8 cellular contexts compared by ENCODE assay signal in genomic region chr1:26677306-26678115, GRCh38. TPM values are rescaled to one million over a fixed set of nuclear protein-coding genes. Genes with fewer than 3 reads are reported as not detected.
A peak's percentile ranks its signal among the peaks of the same experiment; 100 is the strongest.
DNase-seq lines count a peak whose midpoint lies in the region; ATAC-seq and TF ChIP-seq lines count a peak whose summit lies in the region.

No MANE protein-coding gene starts in this region.

- no peaks in the 10 kb centered on the region for H3K27me3 ChIP-seq in BLaER1 treated with 17β-estradiol and CSF1 and Interleukin-3, amounts not matched to agents 10 nM and 100 nM
- no peaks in the 10 kb centered on the region for H3K27me3 ChIP-seq in esophagus muscularis mucosa

- peak overlapping the region in 8 of 11 experiments; percentile 3 to 68 (median 43); a peak in 13 of 22 replicates for H3K27ac ChIP-seq in BLaER1 treated with 17β-estradiol and CSF1 and Interleukin-3, amounts not matched to agents 10 nM and 100 nM
- H3K27ac ChIP-seq in OCI-LY7 (ENCODE audit: low read depth, low read length, poor library complexity, severe bottlenecking) (no peak overlapping the region), esophagus muscularis mucosa (replicated peaks in 1 of 4) (peak overlapping the region; percentile 1 to 45 (median 30))

- H3K4me1 ChIP-seq in BLaER1 treated with 17β-estradiol and CSF1 and Interleukin-3, amounts not matched to agents 10 nM and 100 nM, result peaks cover 19 to 29% (median 24%) of the 10 kb centered on the region in 10 experiments
- peaks cover 15% of the 10 kb centered on the region for H3K4me1 ChIP-seq in OCI-LY7 (ENCODE audit: insufficient read depth, low read length, poor library complexity, severe bottlenecking)
- peaks cover 4 to 13% (median 12%) of the 10 kb centered on the region in 4 donors for H3K4me1 ChIP-seq in esophagus muscularis mucosa

- WGBS in esophagus muscularis mucosa, result 4% methylated on average over 9 of the region's 9 CpGs

- H3K79me2 ChIP-seq in OCI-LY7 (ENCODE audit: insufficient read depth, low read depth, low read length), result no peaks in the 10 kb centered on the region

- TF ChIP-seq CTCF in OCI-LY7 (conservative IDR thresholded peaks at IDR 0.05; ENCODE audit: low read length) (peak; percentile 84), esophagus muscularis mucosa (IDR thresholded peaks at IDR 0.05) (peak; percentile 65 to 87 (median 78)), type B pancreatic cell (conservative IDR thresholded peaks at IDR 0.05) (peak; percentile 49)

- H2AFZ ChIP-seq in OCI-LY7 (ENCODE audit: low read length), result peak overlapping the region; percentile 80

- H3K4me2 ChIP-seq in BLaER1 treated with 17β-estradiol and CSF1 and Interleukin-3, amounts not matched to agents 10 nM and 100 nM, result peak overlapping the region; percentile 62 to 90 (median 74)
- peak overlapping the region; percentile 42 for H3K4me2 ChIP-seq in OCI-LY7 (ENCODE audit: low read length)

- POLR2A ChIA-PET in OCI-LY7 (lab: Charles Lee), result interaction anchor here (0.6 to 3.8 kb wide), 5 partner anchors 15 to 217 kb away, joined by 3 to 35 read pairs (median 3); no protein-coding TSS in a partner anchor
- POLR2A ChIA-PET in naive thymus-derived CD8-positive, alpha-beta T cell (lab: Charles Lee), result interaction anchor here (0.9 to 2.8 kb wide), 7 partner anchors 15 to 129 kb away, joined by 3 to 20 read pairs (median 3); partner anchors contain the start of gene PIGV

- peak overlapping the region; percentile 29 to 94 (median 78) for H3K27ac Mint-ChIP-seq in naive thymus-derived CD8-positive, alpha-beta T cell
- peak overlapping the region; percentile 22 for H3K27ac Mint-ChIP-seq in type B pancreatic cell

- no peaks in the 10 kb centered on the region for H3K9me3 Mint-ChIP-seq in naive thymus-derived CD8-positive, alpha-beta T cell
- no peaks in the 10 kb centered on the region for H3K9me3 Mint-ChIP-seq in type B pancreatic cell

- no peak for TF ChIP-seq POLR2A in esophagus muscularis mucosa (IDR thresholded peaks at IDR 0.05; ENCODE audit: low read depth)

- no peaks in the 10 kb centered on the region for H3K27me3 Mint-ChIP-seq in naive thymus-derived CD8-positive, alpha-beta T cell
- no peaks in the 10 kb centered on the region for H3K27me3 Mint-ChIP-seq in type B pancreatic cell

- H3K36me3 Mint-ChIP-seq in naive thymus-derived CD8-positive, alpha-beta T cell, result no peaks in the 10 kb centered on the region
- H3K36me3 Mint-ChIP-seq in type B pancreatic cell, result no peaks in the 10 kb centered on the region

- H3K9me3 ChIP-seq in BLaER1 treated with 17β-estradiol and CSF1 and Interleukin-3, amounts not matched to agents 10 nM and 100 nM (replicated peaks in 1 of 11), result no peaks in the 10 kb centered on the region
- H3K9me3 ChIP-seq in OCI-LY7 (ENCODE audit: low read length) (no peaks in the 10 kb centered on the region), esophagus muscularis mucosa (no peaks in the 10 kb centered on the region)

- H3K9me2 ChIP-seq in OCI-LY7 (ENCODE audit: insufficient read depth, low read length), result no peaks in the 10 kb centered on the region

- intact Hi-C loops in OCI-LY7 (cut with micrococcal nuclease; ENCODE audit: unreplicated experiment) (loop anchor here (1.0 kb wide), 2 partner anchors 75 to 112 kb away; no protein-coding TSS in a partner anchor), esophagus muscularis mucosa (cut with DNase I) (loop anchor here (1.0 to 5.0 kb wide), 2 partner anchors 75 to 110 kb away; partner anchors contain the start of gene PIGV)

- no peak for TF ChIP-seq EP300 in esophagus muscularis mucosa (IDR thresholded peaks at IDR 0.05)

- no peaks in the 10 kb centered on the region for H3K36me3 ChIP-seq in BLaER1 treated with 17β-estradiol and CSF1 and Interleukin-3, amounts not matched to agents 10 nM and 100 nM
- H3K36me3 ChIP-seq in OCI-LY7 (ENCODE audit: insufficient read depth, low read length), result no peaks in the 10 kb centered on the region
- H3K36me3 ChIP-seq in esophagus muscularis mucosa, result no peaks in the 10 kb centered on the region

- no TSS peak for BruUV-seq in OCI-LY7 (replicated peaks; lab: Mats Ljungman, UMichigan)

- CTCF ChIA-PET in OCI-LY7 (lab: Charles Lee; ENCODE audit: unreplicated experiment), result interaction anchor here (1.0 to 1.6 kb wide), 8 partner anchors 14 to 122 kb away, joined by 3 to 9 read pairs (median 6); partner anchors contain the start of gene PIGV

- DNase-seq in HuH-7 (ENCODE audit: low spot score) (peak; percentile 38), OCI-LY7 (ENCODE audit: low spot score) (peak; percentile 82), activated T-cell treated with anti-CD3 and anti-CD28 coated beads for 48 hours (ENCODE audit: low read depth) (peak; percentile 34), esophagus muscularis mucosa (ENCODE audit: extremely low spot score) (peak; percentile 92), type B pancreatic cell (ENCODE audit: extremely low spot score, unreplicated experiment) (no peak)
- peak; percentile 36 to 84 (median 54) for DNase-seq in naive thymus-derived CD8-positive, alpha-beta T cell

- H3K4me3 Mint-ChIP-seq in naive thymus-derived CD8-positive, alpha-beta T cell, result peak overlapping the region; percentile 19 to 81 (median 54)
- no peak overlapping the region for H3K4me3 Mint-ChIP-seq in type B pancreatic cell

- no peaks in the 10 kb centered on the region for H4K20me1 ChIP-seq in BLaER1 treated with 17β-estradiol and CSF1 and Interleukin-3, amounts not matched to agents 10 nM and 100 nM
- no peaks in the 10 kb centered on the region for H4K20me1 ChIP-seq in OCI-LY7 (ENCODE audit: insufficient read depth, low read length)

- H3K4me3 ChIP-seq in BLaER1 treated with 17β-estradiol and CSF1 and Interleukin-3, amounts not matched to agents 10 nM and 100 nM, result peak overlapping the region in 4 of 10 experiments; percentile 10 to 42 (median 36); a peak in 7 of 20 replicates
- H3K4me3 ChIP-seq in OCI-LY7 (ENCODE audit: low read depth, low read length, poor library complexity, severe bottlenecking) (peak overlapping the region; percentile 3), esophagus muscularis mucosa (peak overlapping the region in 3 of 4 donors; percentile 22 to 25 (median 23))

- H3K4me1 Mint-ChIP-seq in naive thymus-derived CD8-positive, alpha-beta T cell, result peaks cover 6 to 24% (median 19%) of the 10 kb centered on the region in 4 donors
- peaks cover 9% of the 10 kb centered on the region for H3K4me1 Mint-ChIP-seq in type B pancreatic cell (ENCODE audit: unreplicated experiment)

- peak overlapping the region in 10 of 11 experiments; percentile 6 to 63 (median 28); a peak in 12 of 22 replicates for H3K9ac ChIP-seq in BLaER1 treated with 17β-estradiol and CSF1 and Interleukin-3, amounts not matched to agents 10 nM and 100 nM

- peak; percentile 80 for ATAC-seq in GM19324 (IDR thresholded peaks at IDR 0.05; ENCODE audit: low FRiP score, unreplicated experiment)
- ATAC-seq in naive thymus-derived CD8-positive, alpha-beta T cell, result peak; percentile 97 to 99

RNA-seq across cellular contexts. Expression of gene ARID1A, which starts 18.3 kb away (rescaled TPM):
- total RNA-seq in OCI-LY7 (2014; rRNA removed; shearing (Covaris generic)), result 51.8 and 55.2 TPM in 2 replicates
- total RNA-seq in OCI-LY7 (2022), result 123 and 128 TPM in 2 replicates
- total RNA-seq in esophagus muscularis mucosa, result 10 to 100 TPM; 36.8 to 76.2 (median 44.5) TPM
- total RNA-seq in naive thymus-derived CD8-positive, alpha-beta T cell, result 100 to 1,000 TPM; 123 TPM
- 10 to 100 TPM; 21.2 to 32.0 (median 28.9) TPM for polyA plus RNA-seq in naive thymus-derived CD8-positive, alpha-beta T cell
- 106 and 121 TPM in 2 replicates for total RNA-seq in type B pancreatic cell (ENCODE audit: low replicate concordance)
